Comparison of ENCODE assay signal across 18 cellular contexts in genomic region chr13:111247552-111247951, GRCh38.
A peak's percentile ranks its signal among the peaks of the same experiment; 100 is the strongest.
DNase-seq lines count a peak whose midpoint lies in the region; ATAC-seq and TF ChIP-seq lines count a peak whose summit lies in the region.
"Had no signal": no experiment of that assay in that cellular context is flagged by ENCODE, and none has a peak within 500 bp of the region (broad histone marks: within the 10 kb centered on the region; RNA-seq: fewer than 3 reads in every experiment).

No MANE protein-coding gene starts in this region.

- POLR2A ChIA-PET in CD4-positive, alpha-beta memory T cell (lab: Charles Lee; ENCODE audit: partially characterized antibody), result no interaction called here

- H3K4me3 Mint-ChIP-seq in CD4-positive, alpha-beta memory T cell, result no peak overlapping the region
- H3K4me3 Mint-ChIP-seq: activated naive CD8-positive, alpha-beta T cell treated with anti-CD3 and anti-CD28 coated beads, Interleukin-2, amount 50 U/mL, for 24 hours had no signal

- H3K36me3 ChIP-seq in CD4-positive, alpha-beta memory T cell (ENCODE audit: insufficient read depth, low read length), result peaks cover 47% of the 10 kb centered on the region

- H3K27ac ChIP-seq in 22Rv1, result peak overlapping the region; percentile 25; the same call in 1 of the 2 replicates
- H3K27ac ChIP-seq in CD4-positive, alpha-beta memory T cell (ENCODE audit: low read depth, low read length), result no peak overlapping the region
- H3K27ac ChIP-seq: neutrophil had no signal

- peaks cover 0 to 11% (median 4%) of the 10 kb centered on the region in 4 donors for H3K4me1 Mint-ChIP-seq in CD4-positive, alpha-beta memory T cell

- peaks cover 81% of the 10 kb centered on the region in 2 donors for H3K36me3 Mint-ChIP-seq in CD4-positive, alpha-beta memory T cell

- no peaks in the 10 kb centered on the region for H3K9me3 Mint-ChIP-seq in CD4-positive, alpha-beta memory T cell
- H3K9me3 Mint-ChIP-seq: activated naive CD8-positive, alpha-beta T cell treated with anti-CD3 and anti-CD28 coated beads, Interleukin-2, amount 50 U/mL, for 24 hours had no signal

- peak overlapping the region in 1 of 7 donors; percentile 30 for H3K27ac Mint-ChIP-seq in CD4-positive, alpha-beta memory T cell
- H3K27ac Mint-ChIP-seq: activated naive CD8-positive, alpha-beta T cell treated with anti-CD3 and anti-CD28 coated beads, Interleukin-2, amount 50 U/mL, for 24 hours had no signal

- peak; percentile 78 for ATAC-seq in Right ventricle myocardium superior (ENCODE audit: poor library complexity)
- ATAC-seq: activated naive CD8-positive, alpha-beta T cell treated with anti-CD3 and anti-CD28 coated beads, Interleukin-2, amount 50 U/mL, for 24 hours had no signal

- DNase-seq in NCI-H1092 (lab: John Stamatoyannopoulos, UW) (peak; percentile 50), Right ventricle myocardium superior (no peak), mucosa of gallbladder (ENCODE audit: low spot score) (peak; percentile 61), SKM-1 treated with dmso at 0.1 percent for 144 hours (lab: John Stamatoyannopoulos, UW; ENCODE audit: unreplicated experiment) (no peak), COLO829 (ENCODE audit: low spot score) (no peak), dermis blood vessel endothelial cell (no peak)
- no peak for DNase-seq in CD4-positive, alpha-beta memory T cell
- DNase-seq: activated CD4-positive, alpha-beta T cell treated with anti-CD3 and anti-CD28 coated beads for 48 hours; activated naive CD8-positive, alpha-beta T cell treated with anti-CD3 and anti-CD28 coated beads, Interleukin-2, amount 50 U/mL, for 24 hours; activated T-cell treated with anti-CD3 and anti-CD28 coated beads, Interleukin-2, amount 50 U/mL, for 1 hour; AML-193; DMS153; NCI-H1105 treated with DMSO at 0.1 percent for 48 hours; stimulated activated CD4-positive, alpha-beta T cell treated with anti-CD3 and anti-CD28 coated beads, Interleukin-12 subunit alpha, Interleukin-12 subunit beta, amount 100 ng/mL, for 4 hours; T-helper 9 cell had no signal

- H3K4me1 ChIP-seq in CD4-positive, alpha-beta memory T cell (ENCODE audit: insufficient read depth, low read length), result no peaks in the 10 kb centered on the region

- intact Hi-C loops in Right ventricle myocardium superior (cut with DNase I), result no loop called here
- intact Hi-C loops in CD4-positive, alpha-beta memory T cell (cut with micrococcal nuclease), result no loop called here

- no peaks in the 10 kb centered on the region for H3K27me3 ChIP-seq in CD4-positive, alpha-beta memory T cell (ENCODE audit: insufficient read depth, low read length)
- H3K27me3 ChIP-seq: neutrophil had no signal

- no peak for TF ChIP-seq CTCF in 22Rv1 (IDR thresholded peaks at IDR 0.05)

- CTCF ChIA-PET in CD4-positive, alpha-beta memory T cell (lab: Charles Lee; ENCODE audit: partially characterized antibody), result interaction anchor here (1.1 kb wide), 1 partner anchor 178 kb away, joined by 3 read pairs; no protein-coding TSS in a partner anchor

- H3K27me3 Mint-ChIP-seq in CD4-positive, alpha-beta memory T cell, result no peaks in the 10 kb centered on the region
- H3K27me3 Mint-ChIP-seq: activated naive CD8-positive, alpha-beta T cell treated with anti-CD3 and anti-CD28 coated beads, Interleukin-2, amount 50 U/mL, for 24 hours had no signal

- no peaks in the 10 kb centered on the region for H3K9me3 ChIP-seq in CD4-positive, alpha-beta memory T cell (ENCODE audit: control insufficient read depth in 1 of 2, low read length in 2 of 2)
- H3K9me3 ChIP-seq: neutrophil had no signal

- H3K4me3 ChIP-seq in CD4-positive, alpha-beta memory T cell (ENCODE audit: low read length in 2 of 2), result no peak overlapping the region
- H3K4me3 ChIP-seq: lung had no signal

Comparison
In these comparisons a context has a peak if more than half of its experiments do, and no peak if none do; other contexts are left out.
1. DNase-seq: peak in NCI-H1092 (single experiment) and mucosa of gallbladder (single experiment); none in Right ventricle myocardium superior (single experiment), SKM-1 treated with dmso at 0.1 percent for 144 hours (single experiment), COLO829 (single experiment), dermis blood vessel endothelial cell (single experiment) and CD4-positive, alpha-beta memory T cell (0 of 5).